In the genomic region with DNA sequence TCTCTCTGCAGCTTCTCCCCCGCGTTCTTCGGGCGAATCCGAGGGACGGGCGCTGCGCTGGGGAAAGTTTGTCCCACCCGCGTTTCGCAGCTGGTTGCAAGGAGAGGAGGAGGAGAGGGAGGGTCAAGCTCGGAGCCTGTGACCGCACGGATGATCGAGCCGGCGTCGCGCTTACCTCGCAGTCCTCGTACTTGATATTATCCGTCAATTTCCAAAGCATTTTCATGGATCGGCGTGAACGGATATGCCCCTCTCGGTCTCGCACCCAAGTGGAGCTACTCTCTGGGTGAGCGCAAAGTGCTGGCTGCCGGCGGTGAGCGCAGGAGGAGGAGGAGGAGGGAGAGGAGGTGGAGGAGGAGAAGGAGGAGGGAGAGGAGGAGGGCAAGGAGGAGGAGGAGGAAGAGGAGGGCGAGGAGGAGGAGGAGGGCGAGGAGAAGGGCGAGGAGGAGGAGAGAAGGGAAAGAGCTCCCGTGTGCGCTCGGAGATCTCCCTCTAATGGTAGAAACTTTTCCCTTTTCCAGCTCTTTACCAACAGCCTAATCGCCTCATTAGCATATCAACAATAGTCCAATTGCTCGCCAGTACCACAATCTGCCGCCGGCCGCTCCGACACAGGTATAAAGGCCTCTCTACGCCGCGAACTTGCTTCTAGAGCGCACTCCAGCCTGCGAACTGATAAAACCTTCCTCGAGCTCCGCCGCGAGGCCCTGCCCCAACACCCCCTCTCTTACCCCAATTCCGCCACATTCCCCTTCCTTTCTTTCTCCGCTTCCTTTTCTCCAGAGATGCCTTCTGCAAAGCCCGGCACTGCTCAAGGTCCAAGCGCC, we compare ENCODE assay signal across 8 cellular contexts. TPM values are rescaled to one million over a fixed set of nuclear protein-coding genes. Genes with fewer than 3 reads are reported as not detected.
DNase-seq lines count a peak whose midpoint lies in the region; ATAC-seq and TF ChIP-seq lines count a peak whose summit lies in the region.

TSS of gene TFAP2A (minus strand) at position 309 of the 827 bp plus-strand sequence. CDS start at position 226, 83 bp downstream.

- H3F3A ChIP-seq in MM.1S (ENCODE audit: insufficient read depth, low read length) (peaks cover 23% of the 10 kb centered on the region), neural cell (ENCODE audit: insufficient read depth, low read length, poor library complexity, severe bottlenecking) (no peaks in the 10 kb centered on the region)

- DNase-seq in Caki2 (ENCODE audit: low read depth) (peak; percentile 82), MM.1S (no peak), chondrocyte (ENCODE audit: low spot score) (no peak), G401 (ENCODE audit: low spot score) (no peak), NCI-H1417 treated with DMSO at 0.1 percent for 48 hours (lab: John Stamatoyannopoulos, UW) (no peak), occipital lobe (lab: John Stamatoyannopoulos, UW) (no peak)

- in situ Hi-C loops in Caki2 (cut with HindIII; ENCODE audit: low pct_unique_long_range_greater_than_20kb, low sequenced_read_pairs): no loop called here
- in situ Hi-C loops in G401 (cut with HindIII; ENCODE audit: low sequenced_read_pairs): no loop called here

- peak within 1 kb of the TSS; percentile 81; the same call in 1 of the 2 replicates for H3K9ac ChIP-seq in MM.1S (ENCODE audit: low read length)
- H3K9ac ChIP-seq in neural cell (ENCODE audit: low read length): no peak within 1 kb of the TSS

- peak within 1 kb of the TSS; percentile 81 for H3K4me3 Mint-ChIP-seq in chondrocyte (ENCODE audit: unreplicated experiment)

- H3K4me1 ChIP-seq in MM.1S (ENCODE audit: low read length): peaks cover 5% of the 10 kb centered on the region; the same call in 1 of the 2 replicates

- 0 out of 2 replicates have a peak, but pooled peaks cover 3% of the 10 kb centered on the region for H3K79me2 ChIP-seq in MM.1S (ENCODE audit: low read length)
- no peaks in the 10 kb centered on the region for H3K79me2 ChIP-seq in neural cell (replicated peaks; ENCODE audit: insufficient read depth, low read length)

- H3K9me3 Mint-ChIP-seq in chondrocyte (ENCODE audit: low read depth): no peaks in the 10 kb centered on the region

- H3K27ac Mint-ChIP-seq in chondrocyte (ENCODE audit: unreplicated experiment): no peak within 1 kb of the TSS

- H2AFZ ChIP-seq in MM.1S (ENCODE audit: low read length) (peak within 1 kb of the TSS; percentile 90; the same call in 1 of the 2 replicates), neural cell (ENCODE audit: low read depth, low read length) (no peak within 1 kb of the TSS)

- TF ChIP-seq CTCF in MM.1S (IDR thresholded peaks at IDR 0.05; ENCODE audit: low read length): no peak
- peak; percentile 75 for TF ChIP-seq CTCF in chondrocyte (IDR thresholded peaks at IDR 0.05)
- TF ChIP-seq CTCF in neural cell (IDR thresholded peaks at IDR 0.05; ENCODE audit: poor library complexity, severe bottlenecking): no peak

- H3K9me3 ChIP-seq in MM.1S (replicated peaks; ENCODE audit: insufficient read depth, low read length): no peaks in the 10 kb centered on the region
- peaks cover 2% of the 10 kb centered on the region for H3K9me3 ChIP-seq in neural cell (ENCODE audit: low read length)

- peak within 1 kb of the TSS; percentile 99 for H3K4me2 ChIP-seq in MM.1S (ENCODE audit: low read depth, low read length)
- no peak within 1 kb of the TSS for H3K4me2 ChIP-seq in neural cell (ENCODE audit: low read length)

- H3K36me3 Mint-ChIP-seq in chondrocyte (ENCODE audit: low read depth): peaks cover 4% of the 10 kb centered on the region

- H3K27me3 ChIP-seq in MM.1S (replicated peaks; ENCODE audit: insufficient read depth, low read length) (peaks cover 7% of the 10 kb centered on the region; the same call in 1 of the 2 replicates), neural cell (ENCODE audit: insufficient read depth, low read depth, low read length) (peaks cover 99% of the 10 kb centered on the region)

- H3K4me3 ChIP-seq in MM.1S (ENCODE audit: low read length) (peak within 1 kb of the TSS; percentile 77), neural cell (ENCODE audit: low read length) (peak within 1 kb of the TSS; percentile 16)

- peaks cover 50% of the 10 kb centered on the region for H3K4me1 Mint-ChIP-seq in chondrocyte (ENCODE audit: low read depth)

- no peaks in the 10 kb centered on the region for H3K9me2 ChIP-seq in MM.1S (replicated peaks; ENCODE audit: insufficient read depth, low read length)
- H3K9me2 ChIP-seq in neural cell (ENCODE audit: insufficient read depth, low read length): no peaks in the 10 kb centered on the region

- TF ChIP-seq RAD21 in neural cell (conservative IDR thresholded peaks at IDR 0.05): peak; percentile 18

- peak within 1 kb of the TSS; percentile 90; the same call in 1 of the 2 replicates for H3K27ac ChIP-seq in MM.1S (ENCODE audit: low read length)
- no peak within 1 kb of the TSS for H3K27ac ChIP-seq in neural cell (ENCODE audit: low read length)

- H4K20me1 ChIP-seq in MM.1S (ENCODE audit: insufficient read depth, low read length) (no peaks in the 10 kb centered on the region), neural cell (ENCODE audit: insufficient read depth) (no peaks in the 10 kb centered on the region)

- peaks cover 72% of the 10 kb centered on the region for H3K27me3 Mint-ChIP-seq in chondrocyte (ENCODE audit: low read depth)

- no peak for ATAC-seq in HG03342 (IDR thresholded peaks at IDR 0.05; ENCODE audit: unreplicated experiment)

- H3K36me3 ChIP-seq in MM.1S (replicated peaks; ENCODE audit: insufficient read depth, low read length) (no peaks in the 10 kb centered on the region), neural cell (ENCODE audit: insufficient read depth, low read length) (no peaks in the 10 kb centered on the region)

- no peak for TF ChIP-seq EP300 in neural cell (conservative IDR thresholded peaks at IDR 0.05; ENCODE audit: poor library complexity, severe bottlenecking)

TF ChIP-seq in neural cell, 6 proteins besides CTCF, POLR2A, EP300 and RAD21:
- TF ChIP-seq EZH2 (IDR thresholded peaks at IDR 0.05; ENCODE audit: borderline replicate concordance, insufficient read depth, low read length, poor library complexity, severe bottlenecking) (peak; percentile 31), TAF1 (IDR thresholded peaks at IDR 0.05; ENCODE audit: low read depth) (no peak)

RNA-seq across cellular contexts. Expression of gene TFAP2A, which starts in this region (rescaled TPM):
- total RNA-seq in Caki2 (2014; rRNA removed; shearing (Covaris generic); ENCODE audit: low replicate concordance): 2.1 and 4.2 TPM in 2 replicates
- total RNA-seq in chondrocyte (0.74 to 26.6 TPM (median 1.4 TPM) in 3 replicates), occipital lobe (not detected)
- polyA plus RNA-seq in neural cell: 0.78 TPM in 1 of 2 replicates, not detected in the other
- polyA minus RNA-seq in neural cell: not detected in 2 replicates
- total RNA-seq in G401 (2014; rRNA removed; shearing (Covaris generic)): 2.3 TPM in 1 of 2 replicates, not detected in the other
